12 cellular contexts compared by ENCODE assay signal in genomic region chr1:26175346-26175745, GRCh38. TPM values are rescaled to one million over a fixed set of nuclear protein-coding genes. Genes with fewer than 3 reads are reported as not detected.
"Had no signal": no experiment of that assay in that cellular context is flagged by ENCODE, and none has a peak within 500 bp of the region (broad histone marks: within the 10 kb centered on the region; RNA-seq: fewer than 3 reads in every experiment).

No MANE protein-coding gene starts in this region.

- ATAC-seq: GM23338, HCT116 had no signal

- H3K27ac ChIP-seq: GM23248 had no signal

- DNase-seq: GM23248, GOT3, H7, H9, HCEC 1CT, HFFc6 had no signal

- H3K4me3 ChIP-seq: GM23248, GM23338, HAP-1 had no signal

- H2AFZ ChIP-seq: GM23248, GM23338 had no signal

- H3K9me3 Mint-ChIP-seq: GM23338, H9, HFFc6 had no signal

- H3K9ac ChIP-seq: GM23248 had no signal

- H3K4me3 Mint-ChIP-seq: GM23338, H9, HFFc6 had no signal

- H3K4me2 ChIP-seq: GM23338 had no signal

- H3K9me3 ChIP-seq: HAP-1 had no signal

- FAIRE-seq: H1, H54 had no signal

- H3K27ac Mint-ChIP-seq: GM23338, H9, HFFc6 had no signal

RNA-seq across cellular contexts. Expression of gene CNKSR1, which starts 1.9 kb away (rescaled TPM):
- total RNA-seq: GM23248, H4 had no signal
- polyA plus RNA-seq: GM23248 had no signal

RNA-seq across cellular contexts. Expression of gene ZNF593OS, which starts 3.7 kb away (rescaled TPM):
- total RNA-seq: GM23248, GM23338, H1, H4, H7, H9, HFFc6 had no signal
- polyA plus RNA-seq: H1 had no signal

RNA-seq across cellular contexts. Expression of gene C1orf232, which starts 6.6 kb away (rescaled TPM):
- total RNA-seq: GM23248, GM23338, H1, H4, H7, H9, HFFc6 had no signal
- polyA plus RNA-seq: GM23248, GM23338, H1 had no signal

RNA-seq across cellular contexts. Expression of gene CATSPER4, which starts 15.1 kb away (rescaled TPM):
- total RNA-seq: GM23248, GM23338, H4, H9, HFFc6 had no signal
- polyA plus RNA-seq: GM23248 had no signal
